4 cellular contexts compared by ENCODE assay signal in genomic region chr16:20701692-20702091, GRCh38. TPM values are rescaled to one million over a fixed set of nuclear protein-coding genes. Genes with fewer than 3 reads are reported as not detected.
"Had no signal": no experiment of that assay in that cellular context is flagged by ENCODE, and none has a peak within 500 bp of the region (broad histone marks: within the 10 kb centered on the region; RNA-seq: fewer than 3 reads in every experiment).

No MANE protein-coding gene starts in this region.

RNA-seq across cellular contexts. Expression of gene ACSM1, which starts 4.2 kb away (rescaled TPM):
- total RNA-seq: LHCN-M2, M059J, MCF 10A, NCI-H460 had no signal
